In genomic region chr15:80058851-80059785, GRCh38 we compare ENCODE assay signal across 1 cellular context.
TF ChIP-seq lines count a peak whose summit lies in the region.

TSS of gene ZFAND6 (plus strand) at chr15:80059676. CDS start at chr15:80120345, 60,669 bp downstream.

TF ChIP-seq in HepG2, 621 proteins besides CTCF, POLR2A, EP300 and RAD21 (continued from another document and continues in another):
- TF ChIP-seq NONO (IDR thresholded peaks at IDR 0.05) (no peak), NONO (CRISPR knock-in tag; conservative IDR thresholded peaks at IDR 0.05) (peak; percentile 77), HNF1B (CRISPR knock-in tag; IDR thresholded peaks at IDR 0.05) (peak; percentile 70; the same call in 1 of the 2 replicates), FOXM1 (CRISPR knock-in tag; IDR thresholded peaks at IDR 0.05) (no peak), SP140L (CRISPR knock-in tag; IDR thresholded peaks at IDR 0.05; ENCODE audit: borderline replicate concordance) (no peak), ZNF251 (CRISPR knock-in tag; IDR thresholded peaks at IDR 0.05) (no peak), TBX3 (IDR thresholded peaks at IDR 0.05; ENCODE audit: borderline replicate concordance) (no peak), ZMAT3 (CRISPR knock-in tag; conservative IDR thresholded peaks at IDR 0.05) (no peak; the same call in 1 of the 2 replicates), XRCC5 (optimal IDR thresholded peaks at IDR 0.05; ENCODE audit: low read length) (peak; percentile 37), ADNP (CRISPR knock-in tag; IDR thresholded peaks at IDR 0.05) (no peak), ZC3H4 (CRISPR knock-in tag; IDR thresholded peaks at IDR 0.05; ENCODE audit: borderline replicate concordance) (no peak), ZNF598 (CRISPR knock-in tag; IDR thresholded peaks at IDR 0.05; ENCODE audit: borderline replicate concordance) (0 out of 2 replicates have a peak, but pooled peaks have one; percentile 56), TRIM22 (IDR thresholded peaks at IDR 0.05) (no peak), NPAS2 (CRISPR knock-in tag; IDR thresholded peaks at IDR 0.05; ENCODE audit: borderline replicate concordance) (no peak), MBNL3 (CRISPR knock-in tag; conservative IDR thresholded peaks at IDR 0.05) (no peak), ERF (CRISPR knock-in tag; IDR thresholded peaks at IDR 0.05) (peak; percentile 53; the same call in 1 of the 2 replicates), ZNF558 (CRISPR knock-in tag; IDR thresholded peaks at IDR 0.05; ENCODE audit: borderline replicate concordance) (no peak), ZNF629 (CRISPR knock-in tag; conservative IDR thresholded peaks at IDR 0.05) (peak; percentile 91), ZFP36L2 (CRISPR knock-in tag; IDR thresholded peaks at IDR 0.05) (no peak), NCOA5 (CRISPR knock-in tag; IDR thresholded peaks at IDR 0.05) (no peak), ZFP41 (CRISPR knock-in tag; IDR thresholded peaks at IDR 0.05; ENCODE audit: borderline replicate concordance) (no peak), NR2C2 (CRISPR knock-in tag; IDR thresholded peaks at IDR 0.05; ENCODE audit: borderline replicate concordance) (no peak), SALL1 (CRISPR knock-in tag; IDR thresholded peaks at IDR 0.05) (peak; percentile 49; the same call in 1 of the 2 replicates), ZNF530 (CRISPR knock-in tag; IDR thresholded peaks at IDR 0.05; ENCODE audit: low read depth) (no peak), ZNF253 (CRISPR knock-in tag; IDR thresholded peaks at IDR 0.05; ENCODE audit: borderline replicate concordance) (no peak), NFKB2 (CRISPR knock-in tag; IDR thresholded peaks at IDR 0.05; ENCODE audit: borderline replicate concordance) (peak; percentile 55; the same call in 1 of the 2 replicates), ATF6 (CRISPR knock-in tag; conservative IDR thresholded peaks at IDR 0.05) (no peak), ASH2L (IDR thresholded peaks at IDR 0.05; ENCODE audit: insufficient read length, low read depth, low read length) (peak; percentile 32), RBAK (CRISPR knock-in tag; IDR thresholded peaks at IDR 0.05) (no peak), FOXK2 (IDR thresholded peaks at IDR 0.05) (no peak), FOXA1 (IDR thresholded peaks at IDR 0.05) (no peak), FOXA1 (CRISPR knock-in tag; IDR thresholded peaks at IDR 0.05) (no peak), ETV6 (CRISPR knock-in tag; conservative IDR thresholded peaks at IDR 0.05) (no peak), ZNF75D (CRISPR knock-in tag; IDR thresholded peaks at IDR 0.05; ENCODE audit: borderline replicate concordance) (no peak), ZNF446 (CRISPR knock-in tag; IDR thresholded peaks at IDR 0.05) (0 out of 2 replicates have a peak, but pooled peaks have one; percentile 33), ZNF652 (CRISPR knock-in tag; IDR thresholded peaks at IDR 0.05; ENCODE audit: borderline replicate concordance, low read depth) (no peak), ZNF382 (CRISPR knock-in tag; IDR thresholded peaks at IDR 0.05; ENCODE audit: borderline replicate concordance) (no peak), ZBTB38 (CRISPR knock-in tag; IDR thresholded peaks at IDR 0.05) (peak; percentile 36; the same call in 1 of the 2 replicates), EHMT2 (IDR thresholded peaks at IDR 0.05; ENCODE audit: borderline replicate concordance, low read depth, low read length) (no peak), RBFOX2 (IDR thresholded peaks at IDR 0.05; ENCODE audit: low read depth, low read length) (peak; percentile 86)
- TF ChIP-seq, protein P1, sequence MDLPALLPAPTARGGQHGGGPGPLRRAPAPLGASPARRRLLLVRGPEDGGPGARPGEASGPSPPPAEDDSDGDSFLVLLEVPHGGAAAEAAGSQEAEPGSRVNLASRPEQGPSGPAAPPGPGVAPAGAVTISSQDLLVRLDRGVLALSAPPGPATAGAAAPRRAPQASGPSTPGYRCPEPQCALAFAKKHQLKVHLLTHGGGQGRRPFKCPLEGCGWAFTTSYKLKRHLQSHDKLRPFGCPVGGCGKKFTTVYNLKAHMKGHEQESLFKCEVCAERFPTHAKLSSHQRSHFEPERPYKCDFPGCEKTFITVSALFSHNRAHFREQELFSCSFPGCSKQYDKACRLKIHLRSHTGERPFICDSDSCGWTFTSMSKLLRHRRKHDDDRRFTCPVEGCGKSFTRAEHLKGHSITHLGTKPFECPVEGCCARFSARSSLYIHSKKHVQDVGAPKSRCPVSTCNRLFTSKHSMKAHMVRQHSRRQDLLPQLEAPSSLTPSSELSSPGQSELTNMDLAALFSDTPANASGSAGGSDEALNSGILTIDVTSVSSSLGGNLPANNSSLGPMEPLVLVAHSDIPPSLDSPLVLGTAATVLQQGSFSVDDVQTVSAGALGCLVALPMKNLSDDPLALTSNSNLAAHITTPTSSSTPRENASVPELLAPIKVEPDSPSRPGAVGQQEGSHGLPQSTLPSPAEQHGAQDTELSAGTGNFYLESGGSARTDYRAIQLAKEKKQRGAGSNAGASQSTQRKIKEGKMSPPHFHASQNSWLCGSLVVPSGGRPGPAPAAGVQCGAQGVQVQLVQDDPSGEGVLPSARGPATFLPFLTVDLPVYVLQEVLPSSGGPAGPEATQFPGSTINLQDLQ (CRISPR knock-in tag; IDR thresholded peaks at IDR 0.05), result no peak
- TF ChIP-seq, protein P2, sequence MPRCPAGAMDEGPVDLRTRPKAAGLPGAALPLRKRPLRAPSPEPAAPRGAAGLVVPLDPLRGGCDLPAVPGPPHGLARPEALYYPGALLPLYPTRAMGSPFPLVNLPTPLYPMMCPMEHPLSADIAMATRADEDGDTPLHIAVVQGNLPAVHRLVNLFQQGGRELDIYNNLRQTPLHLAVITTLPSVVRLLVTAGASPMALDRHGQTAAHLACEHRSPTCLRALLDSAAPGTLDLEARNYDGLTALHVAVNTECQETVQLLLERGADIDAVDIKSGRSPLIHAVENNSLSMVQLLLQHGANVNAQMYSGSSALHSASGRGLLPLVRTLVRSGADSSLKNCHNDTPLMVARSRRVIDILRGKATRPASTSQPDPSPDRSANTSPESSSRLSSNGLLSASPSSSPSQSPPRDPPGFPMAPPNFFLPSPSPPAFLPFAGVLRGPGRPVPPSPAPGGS (CRISPR knock-in tag; IDR thresholded peaks at IDR 0.05), result peak; percentile 60; the same call in 1 of the 2 replicates
- TF ChIP-seq, protein P3, sequence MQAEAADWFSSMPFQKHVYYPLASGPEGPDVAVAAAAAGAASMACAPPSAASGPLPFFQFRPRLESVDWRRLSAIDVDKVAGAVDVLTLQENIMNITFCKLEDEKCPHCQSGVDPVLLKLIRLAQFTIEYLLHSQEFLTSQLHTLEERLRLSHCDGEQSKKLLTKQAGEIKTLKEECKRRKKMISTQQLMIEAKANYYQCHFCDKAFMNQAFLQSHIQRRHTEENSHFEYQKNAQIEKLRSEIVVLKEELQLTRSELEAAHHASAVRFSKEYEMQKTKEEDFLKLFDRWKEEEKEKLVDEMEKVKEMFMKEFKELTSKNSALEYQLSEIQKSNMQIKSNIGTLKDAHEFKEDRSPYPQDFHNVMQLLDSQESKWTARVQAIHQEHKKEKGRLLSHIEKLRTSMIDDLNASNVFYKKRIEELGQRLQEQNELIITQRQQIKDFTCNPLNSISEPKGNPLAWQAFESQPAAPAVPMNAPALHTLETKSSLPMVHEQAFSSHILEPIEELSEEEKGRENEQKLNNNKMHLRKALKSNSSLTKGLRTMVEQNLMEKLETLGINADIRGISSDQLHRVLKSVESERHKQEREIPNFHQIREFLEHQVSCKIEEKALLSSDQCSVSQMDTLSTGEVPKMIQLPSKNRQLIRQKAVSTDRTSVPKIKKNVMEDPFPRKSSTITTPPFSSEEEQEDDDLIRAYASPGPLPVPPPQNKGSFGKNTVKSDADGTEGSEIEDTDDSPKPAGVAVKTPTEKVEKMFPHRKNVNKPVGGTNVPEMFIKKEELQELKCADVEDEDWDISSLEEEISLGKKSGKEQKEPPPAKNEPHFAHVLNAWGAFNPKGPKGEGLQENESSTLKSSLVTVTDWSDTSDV (CRISPR knock-in tag; IDR thresholded peaks at IDR 0.05), result peak; percentile 46; the same call in 1 of the 2 replicates
- TF ChIP-seq, protein P4, sequence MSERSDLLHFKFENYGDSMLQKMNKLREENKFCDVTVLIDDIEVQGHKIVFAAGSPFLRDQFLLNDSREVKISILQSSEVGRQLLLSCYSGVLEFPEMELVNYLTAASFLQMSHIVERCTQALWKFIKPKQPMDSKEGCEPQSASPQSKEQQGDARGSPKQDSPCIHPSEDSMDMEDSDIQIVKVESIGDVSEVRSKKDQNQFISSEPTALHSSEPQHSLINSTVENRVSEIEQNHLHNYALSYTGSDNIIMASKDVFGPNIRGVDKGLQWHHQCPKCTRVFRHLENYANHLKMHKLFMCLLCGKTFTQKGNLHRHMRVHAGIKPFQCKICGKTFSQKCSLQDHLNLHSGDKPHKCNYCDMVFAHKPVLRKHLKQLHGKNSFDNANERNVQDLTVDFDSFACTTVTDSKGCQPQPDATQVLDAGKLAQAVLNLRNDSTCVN (CRISPR knock-in tag; IDR thresholded peaks at IDR 0.05; ENCODE audit: borderline replicate concordance), result no peak
- TF ChIP-seq, protein P5, sequence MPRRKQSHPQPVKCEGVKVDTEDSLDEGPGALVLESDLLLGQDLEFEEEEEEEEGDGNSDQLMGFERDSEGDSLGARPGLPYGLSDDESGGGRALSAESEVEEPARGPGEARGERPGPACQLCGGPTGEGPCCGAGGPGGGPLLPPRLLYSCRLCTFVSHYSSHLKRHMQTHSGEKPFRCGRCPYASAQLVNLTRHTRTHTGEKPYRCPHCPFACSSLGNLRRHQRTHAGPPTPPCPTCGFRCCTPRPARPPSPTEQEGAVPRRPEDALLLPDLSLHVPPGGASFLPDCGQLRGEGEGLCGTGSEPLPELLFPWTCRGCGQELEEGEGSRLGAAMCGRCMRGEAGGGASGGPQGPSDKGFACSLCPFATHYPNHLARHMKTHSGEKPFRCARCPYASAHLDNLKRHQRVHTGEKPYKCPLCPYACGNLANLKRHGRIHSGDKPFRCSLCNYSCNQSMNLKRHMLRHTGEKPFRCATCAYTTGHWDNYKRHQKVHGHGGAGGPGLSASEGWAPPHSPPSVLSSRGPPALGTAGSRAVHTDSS (CRISPR knock-in tag; conservative IDR thresholded peaks at IDR 0.05), result no peak
- TF ChIP-seq, protein P6, sequence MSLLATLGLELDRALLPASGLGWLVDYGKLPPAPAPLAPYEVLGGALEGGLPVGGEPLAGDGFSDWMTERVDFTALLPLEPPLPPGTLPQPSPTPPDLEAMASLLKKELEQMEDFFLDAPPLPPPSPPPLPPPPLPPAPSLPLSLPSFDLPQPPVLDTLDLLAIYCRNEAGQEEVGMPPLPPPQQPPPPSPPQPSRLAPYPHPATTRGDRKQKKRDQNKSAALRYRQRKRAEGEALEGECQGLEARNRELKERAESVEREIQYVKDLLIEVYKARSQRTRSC (CRISPR knock-in tag; IDR thresholded peaks at IDR 0.05; ENCODE audit: low read depth), result no peak
- TF ChIP-seq, protein P7, sequence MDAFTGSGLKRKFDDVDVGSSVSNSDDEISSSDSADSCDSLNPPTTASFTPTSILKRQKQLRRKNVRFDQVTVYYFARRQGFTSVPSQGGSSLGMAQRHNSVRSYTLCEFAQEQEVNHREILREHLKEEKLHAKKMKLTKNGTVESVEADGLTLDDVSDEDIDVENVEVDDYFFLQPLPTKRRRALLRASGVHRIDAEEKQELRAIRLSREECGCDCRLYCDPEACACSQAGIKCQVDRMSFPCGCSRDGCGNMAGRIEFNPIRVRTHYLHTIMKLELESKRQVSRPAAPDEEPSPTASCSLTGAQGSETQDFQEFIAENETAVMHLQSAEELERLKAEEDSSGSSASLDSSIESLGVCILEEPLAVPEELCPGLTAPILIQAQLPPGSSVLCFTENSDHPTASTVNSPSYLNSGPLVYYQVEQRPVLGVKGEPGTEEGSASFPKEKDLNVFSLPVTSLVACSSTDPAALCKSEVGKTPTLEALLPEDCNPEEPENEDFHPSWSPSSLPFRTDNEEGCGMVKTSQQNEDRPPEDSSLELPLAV (CRISPR knock-in tag; conservative IDR thresholded peaks at IDR 0.05; ENCODE audit: low read depth), result no peak
- TF ChIP-seq, protein P8, sequence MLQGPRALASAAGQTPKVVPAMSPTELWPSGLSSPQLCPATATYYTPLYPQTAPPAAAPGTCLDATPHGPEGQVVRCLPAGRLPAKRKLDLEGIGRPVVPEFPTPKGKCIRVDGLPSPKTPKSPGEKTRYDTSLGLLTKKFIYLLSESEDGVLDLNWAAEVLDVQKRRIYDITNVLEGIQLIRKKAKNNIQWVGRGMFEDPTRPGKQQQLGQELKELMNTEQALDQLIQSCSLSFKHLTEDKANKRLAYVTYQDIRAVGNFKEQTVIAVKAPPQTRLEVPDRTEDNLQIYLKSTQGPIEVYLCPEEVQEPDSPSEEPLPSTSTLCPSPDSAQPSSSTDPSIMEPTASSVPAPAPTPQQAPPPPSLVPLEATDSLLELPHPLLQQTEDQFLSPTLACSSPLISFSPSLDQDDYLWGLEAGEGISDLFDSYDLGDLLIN (CRISPR knock-in tag; IDR thresholded peaks at IDR 0.05; ENCODE audit: borderline replicate concordance), result no peak
